ENCODE assay signal across 3 cellular contexts in the genomic region with DNA sequence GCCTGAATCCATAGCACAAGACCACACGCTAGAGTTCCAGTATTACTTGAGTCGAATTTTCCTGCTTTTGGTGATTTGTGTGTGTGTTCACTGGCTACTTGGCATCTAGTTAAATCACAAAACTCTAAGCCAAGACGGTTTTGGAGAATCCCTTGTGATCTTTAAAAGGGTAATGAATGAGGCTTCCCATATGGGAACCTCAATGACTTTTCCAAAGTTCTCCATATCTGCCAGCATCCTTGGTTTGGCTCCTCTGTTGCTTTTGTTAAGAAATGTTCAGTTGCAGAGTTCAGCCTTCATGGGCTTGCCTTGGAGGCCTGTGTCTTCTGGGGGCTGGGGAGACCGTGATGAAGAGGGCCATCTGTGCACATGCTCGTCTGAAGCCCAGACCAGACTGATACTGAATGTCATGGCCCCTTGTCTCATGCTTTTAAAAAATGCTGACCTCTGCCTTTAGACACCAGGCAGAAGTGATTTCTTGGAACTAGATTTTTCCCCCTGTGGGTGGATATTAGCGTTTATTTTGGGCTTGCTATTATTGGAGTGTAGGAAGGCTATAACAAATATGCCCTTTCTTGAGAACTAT.
TF ChIP-seq lines count a peak whose summit lies in the region.

No MANE protein-coding gene starts in this region.

TF ChIP-seq in IMR-90, 13 proteins besides CTCF, POLR2A, EP300 and RAD21:
- TF ChIP-seq MAFK (IDR thresholded peaks at IDR 0.05; ENCODE audit: low read depth, low read length) (peak; percentile 59), RCOR1 (IDR thresholded peaks at IDR 0.05; ENCODE audit: insufficient replicate concordance, low read length) (no peak)

TF ChIP-seq in endothelial cell of umbilical vein, 7 proteins besides CTCF, POLR2A, EP300 and RAD21:
- TF ChIP-seq FOS (IDR thresholded peaks at IDR 0.05; ENCODE audit: borderline replicate concordance, insufficient read depth, low read length) = no peak
- no peak for TF ChIP-seq EZH2 (IDR thresholded peaks at IDR 0.05; ENCODE audit: borderline replicate concordance, low read depth, low read length, severe bottlenecking)
- no peak for TF ChIP-seq MYC (IDR thresholded peaks at IDR 0.05; ENCODE audit: low read depth, low read length)
- TF ChIP-seq, protein P1, sequence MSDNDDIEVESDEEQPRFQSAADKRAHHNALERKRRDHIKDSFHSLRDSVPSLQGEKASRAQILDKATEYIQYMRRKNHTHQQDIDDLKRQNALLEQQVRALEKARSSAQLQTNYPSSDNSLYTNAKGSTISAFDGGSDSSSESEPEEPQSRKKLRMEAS (IDR thresholded peaks at IDR 0.05; ENCODE audit: insufficient read depth, insufficient read length) = no peak
- TF ChIP-seq JUN (IDR thresholded peaks at IDR 0.05; ENCODE audit: borderline replicate concordance, insufficient read depth, insufficient read length, low read depth) = no peak
- peak; percentile 10 for TF ChIP-seq POLR2AphosphoS5 (IDR thresholded peaks at IDR 0.05; ENCODE audit: insufficient read depth, low read depth, low read length)

TF ChIP-seq in liver, 16 proteins besides CTCF, POLR2A, EP300 and RAD21:
- TF ChIP-seq NR2F2 (IDR thresholded peaks at IDR 0.05) (peak; percentile 97), EGR1 (IDR thresholded peaks at IDR 0.05; ENCODE audit: low read depth in 2 of 2) (no peak), FOXA2 (IDR thresholded peaks at IDR 0.05) (no peak), RXRA (IDR thresholded peaks at IDR 0.05) (peak; percentile 11 to 31)
